In the genomic region with DNA sequence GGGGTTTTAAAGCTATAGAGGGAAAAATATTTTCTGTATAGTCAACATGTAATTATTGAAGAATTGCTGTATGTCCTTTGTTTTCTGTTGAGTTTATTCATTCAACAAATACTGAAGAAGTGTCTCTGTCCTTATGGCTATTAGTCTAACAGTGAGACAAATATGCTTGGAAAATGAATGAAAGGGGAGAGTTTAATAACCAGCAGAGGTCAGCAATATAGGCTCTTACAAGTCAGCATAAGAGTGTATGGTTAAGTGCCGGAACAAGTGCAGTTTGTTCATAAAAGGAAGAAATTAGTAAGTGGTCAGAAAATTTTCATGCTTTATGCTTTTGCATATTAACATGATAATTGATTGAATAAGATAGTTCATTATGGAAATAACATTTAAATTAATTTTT, we compare ENCODE assay signal across 1 cellular context.
A peak's percentile ranks its signal among the peaks of the same experiment; 100 is the strongest.
TF ChIP-seq lines count a peak whose summit lies in the region.

No MANE protein-coding gene starts in this region.

TF ChIP-seq in HepG2, 621 proteins besides CTCF, POLR2A, EP300 and RAD21 (continued from another document):
- TF ChIP-seq JUNB (CRISPR knock-in tag; IDR thresholded peaks at IDR 0.05; ENCODE audit: borderline replicate concordance) = no peak
- no peak for TF ChIP-seq HOXD1 (CRISPR knock-in tag; IDR thresholded peaks at IDR 0.05)
- TF ChIP-seq CBX2 (IDR thresholded peaks at IDR 0.05; ENCODE audit: low read depth, low read length) = no peak
- no peak for TF ChIP-seq CBX2 (CRISPR knock-in tag; IDR thresholded peaks at IDR 0.05; ENCODE audit: low read depth)
- TF ChIP-seq ZNF879 (CRISPR knock-in tag; IDR thresholded peaks at IDR 0.05) = no peak
- TF ChIP-seq GLI4 (CRISPR knock-in tag; IDR thresholded peaks at IDR 0.05; ENCODE audit: borderline replicate concordance) = no peak
- TF ChIP-seq SPEN (CRISPR knock-in tag; IDR thresholded peaks at IDR 0.05; ENCODE audit: low read depth) = no peak
- TF ChIP-seq, protein P1, sequence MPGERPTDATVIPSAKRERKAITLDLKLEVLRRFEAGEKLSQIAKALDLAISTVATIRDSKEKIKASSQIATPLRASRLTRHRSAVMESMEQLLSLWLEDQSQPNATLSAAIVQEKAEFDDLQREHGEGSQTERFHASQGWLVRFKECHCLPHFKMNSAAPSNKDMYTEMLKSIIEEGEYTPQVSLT (CRISPR knock-in tag; IDR thresholded peaks at IDR 0.05; ENCODE audit: borderline replicate concordance, low read depth) = no peak
- TF ChIP-seq MAFF (IDR thresholded peaks at IDR 0.05; ENCODE audit: low read depth, low read length) = 0 out of 2 replicates have a peak, but pooled peaks have one; percentile 23
- no peak for TF ChIP-seq TBL1XR1 (IDR thresholded peaks at IDR 0.05; ENCODE audit: borderline replicate concordance, low read length, partially characterized antibody)
- no peak for TF ChIP-seq JDP2 (CRISPR knock-in tag; IDR thresholded peaks at IDR 0.05; ENCODE audit: borderline replicate concordance)
- no peak for TF ChIP-seq ZNF777 (CRISPR knock-in tag; IDR thresholded peaks at IDR 0.05)
- TF ChIP-seq SUZ12 (IDR thresholded peaks at IDR 0.05; ENCODE audit: low read depth, low read length) = no peak
